ENCODE assay signal across 1 cellular context in genomic region chr4:47786958-47787370, GRCh38.
A peak's percentile ranks its signal among the peaks of the same experiment; 100 is the strongest.
TF ChIP-seq lines count a peak whose summit lies in the region.

No MANE protein-coding gene starts in this region.

TF ChIP-seq in HepG2, 621 proteins besides CTCF, POLR2A, EP300 and RAD21 (continued from another document):
- TF ChIP-seq, protein P1, sequence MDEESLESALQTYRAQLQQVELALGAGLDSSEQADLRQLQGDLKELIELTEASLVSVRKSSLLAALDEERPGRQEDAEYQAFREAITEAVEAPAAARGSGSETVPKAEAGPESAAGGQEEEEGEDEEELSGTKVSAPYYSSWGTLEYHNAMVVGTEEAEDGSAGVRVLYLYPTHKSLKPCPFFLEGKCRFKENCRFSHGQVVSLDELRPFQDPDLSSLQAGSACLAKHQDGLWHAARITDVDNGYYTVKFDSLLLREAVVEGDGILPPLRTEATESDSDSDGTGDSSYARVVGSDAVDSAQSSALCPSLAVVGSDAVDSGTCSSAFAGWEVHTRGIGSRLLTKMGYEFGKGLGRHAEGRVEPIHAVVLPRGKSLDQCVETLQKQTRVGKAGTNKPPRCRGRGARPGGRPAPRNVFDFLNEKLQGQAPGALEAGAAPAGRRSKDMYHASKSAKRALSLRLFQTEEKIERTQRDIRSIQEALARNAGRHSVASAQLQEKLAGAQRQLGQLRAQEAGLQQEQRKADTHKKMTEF (CRISPR knock-in tag; IDR thresholded peaks at IDR 0.05): 0 out of 2 replicates have a peak, but pooled peaks have one; percentile 31
- TF ChIP-seq FOXK1 (CRISPR knock-in tag; IDR thresholded peaks at IDR 0.05; ENCODE audit: borderline replicate concordance, low read depth) (0 out of 2 replicates have a peak, but pooled peaks have one; percentile 37), FOXA1 (IDR thresholded peaks at IDR 0.05) (no peak), FOXA1 (CRISPR knock-in tag; IDR thresholded peaks at IDR 0.05) (peak; percentile 39), ZNF790 (CRISPR knock-in tag; IDR thresholded peaks at IDR 0.05; ENCODE audit: borderline replicate concordance) (no peak), CEBPB (IDR thresholded peaks at IDR 0.05; ENCODE audit: borderline replicate concordance, low read depth, low read length) (peak; percentile 32; the same call in 1 of the 2 replicates), PREB (CRISPR knock-in tag; IDR thresholded peaks at IDR 0.05) (no peak), ZBED4 (CRISPR knock-in tag; IDR thresholded peaks at IDR 0.05; ENCODE audit: borderline replicate concordance) (no peak), HDAC2 (CRISPR knock-in tag; IDR thresholded peaks at IDR 0.05) (no peak), ZFP37 (CRISPR knock-in tag; IDR thresholded peaks at IDR 0.05; ENCODE audit: borderline replicate concordance) (no peak), AGO1 (IDR thresholded peaks at IDR 0.05; ENCODE audit: low read depth, low read length, poor library complexity, severe bottlenecking) (no peak), HCFC1 (IDR thresholded peaks at IDR 0.05; ENCODE audit: low read depth, low read length) (no peak), RFXAP (CRISPR knock-in tag; IDR thresholded peaks at IDR 0.05; ENCODE audit: borderline replicate concordance) (no peak), SOX5 (CRISPR knock-in tag; IDR thresholded peaks at IDR 0.05; ENCODE audit: borderline replicate concordance) (peak; percentile 3; the same call in 1 of the 2 replicates), ZNF253 (CRISPR knock-in tag; IDR thresholded peaks at IDR 0.05; ENCODE audit: borderline replicate concordance) (no peak), ZFP82 (CRISPR knock-in tag; IDR thresholded peaks at IDR 0.05; ENCODE audit: borderline replicate concordance) (no peak), FOXP1 (IDR thresholded peaks at IDR 0.05) (peak; percentile 32; the same call in 1 of the 2 replicates), FOXP1 (CRISPR knock-in tag; IDR thresholded peaks at IDR 0.05) (peak; percentile 77)
- TF ChIP-seq, protein P2, sequence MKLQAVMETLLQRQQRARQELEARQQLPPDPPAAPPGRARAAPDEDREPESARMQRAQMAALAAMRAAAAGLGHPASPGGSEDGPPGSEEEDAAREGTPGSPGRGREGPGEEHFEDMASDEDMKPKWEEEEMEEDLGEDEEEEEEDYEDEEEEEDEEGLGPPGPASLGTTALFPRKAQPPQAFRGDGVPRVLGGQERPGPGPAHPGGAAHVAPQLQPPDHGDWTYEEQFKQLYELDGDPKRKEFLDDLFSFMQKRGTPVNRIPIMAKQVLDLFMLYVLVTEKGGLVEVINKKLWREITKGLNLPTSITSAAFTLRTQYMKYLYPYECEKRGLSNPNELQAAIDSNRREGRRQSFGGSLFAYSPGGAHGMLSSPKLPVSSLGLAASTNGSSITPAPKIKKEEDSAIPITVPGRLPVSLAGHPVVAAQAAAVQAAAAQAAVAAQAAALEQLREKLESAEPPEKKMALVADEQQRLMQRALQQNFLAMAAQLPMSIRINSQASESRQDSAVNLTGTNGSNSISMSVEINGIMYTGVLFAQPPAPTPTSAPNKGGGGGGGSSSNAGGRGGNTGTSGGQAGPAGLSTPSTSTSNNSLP (IDR thresholded peaks at IDR 0.05; ENCODE audit: low read depth, low read length): no peak
- TF ChIP-seq, protein P3, sequence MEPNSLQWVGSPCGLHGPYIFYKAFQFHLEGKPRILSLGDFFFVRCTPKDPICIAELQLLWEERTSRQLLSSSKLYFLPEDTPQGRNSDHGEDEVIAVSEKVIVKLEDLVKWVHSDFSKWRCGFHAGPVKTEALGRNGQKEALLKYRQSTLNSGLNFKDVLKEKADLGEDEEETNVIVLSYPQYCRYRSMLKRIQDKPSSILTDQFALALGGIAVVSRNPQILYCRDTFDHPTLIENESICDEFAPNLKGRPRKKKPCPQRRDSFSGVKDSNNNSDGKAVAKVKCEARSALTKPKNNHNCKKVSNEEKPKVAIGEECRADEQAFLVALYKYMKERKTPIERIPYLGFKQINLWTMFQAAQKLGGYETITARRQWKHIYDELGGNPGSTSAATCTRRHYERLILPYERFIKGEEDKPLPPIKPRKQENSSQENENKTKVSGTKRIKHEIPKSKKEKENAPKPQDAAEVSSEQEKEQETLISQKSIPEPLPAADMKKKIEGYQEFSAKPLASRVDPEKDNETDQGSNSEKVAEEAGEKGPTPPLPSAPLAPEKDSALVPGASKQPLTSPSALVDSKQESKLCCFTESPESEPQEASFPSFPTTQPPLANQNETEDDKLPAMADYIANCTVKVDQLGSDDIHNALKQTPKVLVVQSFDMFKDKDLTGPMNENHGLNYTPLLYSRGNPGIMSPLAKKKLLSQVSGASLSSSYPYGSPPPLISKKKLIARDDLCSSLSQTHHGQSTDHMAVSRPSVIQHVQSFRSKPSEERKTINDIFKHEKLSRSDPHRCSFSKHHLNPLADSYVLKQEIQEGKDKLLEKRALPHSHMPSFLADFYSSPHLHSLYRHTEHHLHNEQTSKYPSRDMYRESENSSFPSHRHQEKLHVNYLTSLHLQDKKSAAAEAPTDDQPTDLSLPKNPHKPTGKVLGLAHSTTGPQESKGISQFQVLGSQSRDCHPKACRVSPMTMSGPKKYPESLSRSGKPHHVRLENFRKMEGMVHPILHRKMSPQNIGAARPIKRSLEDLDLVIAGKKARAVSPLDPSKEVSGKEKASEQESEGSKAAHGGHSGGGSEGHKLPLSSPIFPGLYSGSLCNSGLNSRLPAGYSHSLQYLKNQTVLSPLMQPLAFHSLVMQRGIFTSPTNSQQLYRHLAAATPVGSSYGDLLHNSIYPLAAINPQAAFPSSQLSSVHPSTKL (CRISPR knock-in tag; IDR thresholded peaks at IDR 0.05): peak; percentile 77
